In genomic region chr9:136191549-136192286, GRCh38 we compare ENCODE assay signal across 29 cellular contexts. TPM values are rescaled to one million over a fixed set of nuclear protein-coding genes. Genes with fewer than 3 reads are reported as not detected.
"Had no signal": no experiment of that assay in that cellular context is flagged by ENCODE, and none has a peak within 500 bp of the region (broad histone marks: within the 10 kb centered on the region; RNA-seq: fewer than 3 reads in every experiment).

No MANE protein-coding gene starts in this region.

- H3K4me1 ChIP-seq: foreskin keratinocyte, left lung, pancreas, psoas muscle had no signal

- H3K9me3 ChIP-seq: left lung, pancreas, psoas muscle, stomach, vagina had no signal

- H3K4me3 ChIP-seq: hepatocyte, left lung, lung, pancreas, psoas muscle, stomach, vagina had no signal

- H3K27ac ChIP-seq: epithelial cell of prostate, foreskin keratinocyte, hepatocyte, left lung, pancreas, psoas muscle, stomach, vagina had no signal

- H3K27ac Mint-ChIP-seq: activated CD4-positive, alpha-beta memory T cell treated with anti-CD3 and anti-CD28 coated beads, Interleukin-2, amount 10 ng/mL, durations not matched to agents 7 days and 5 days; activated naive CD4-positive, alpha-beta T cell treated with anti-CD3 and anti-CD28 coated beads for 36 hours; activated naive CD8-positive, alpha-beta T cell treated with anti-CD3 and anti-CD28 coated beads, Interleukin-2, amount 10 ng/mL, durations not matched to agents 7 days and 5 days; activated T-cell treated with anti-CD3 and anti-CD28 coated beads, Interleukin-2, amount 50 U/mL, for 72 hours; immature natural killer cell; naive thymus-derived CD8-positive, alpha-beta T cell; T-helper 1 cell treated with Interleukin-12 subunit alpha and Interleukin-12 subunit beta and Interleukin-4 antibody, amounts not matched to agents 30 μg/mL and 1 μg/mL, for 36 hours; type B pancreatic cell had no signal

- H3K36me3 ChIP-seq: left lung, pancreas, stomach, vagina had no signal

- DNase-seq: activated CD4-positive, alpha-beta memory T cell treated with anti-CD3 and anti-CD28 coated beads, Interleukin-2, amount 10 ng/mL, durations not matched to agents 7 days and 5 days; activated CD4-positive, alpha-beta T cell treated with anti-CD3 and anti-CD28 coated beads for 48 hours; activated effector memory CD4-positive, alpha-beta T cell treated with Interleukin-2 at 50 U/mL for 16 hours; activated naive CD4-positive, alpha-beta T cell treated with anti-CD3 and anti-CD28 coated beads for 36 hours; activated naive CD8-positive, alpha-beta T cell treated with anti-CD3 and anti-CD28 coated beads, Interleukin-2, amount 10 ng/mL, durations not matched to agents 7 days and 5 days; activated T-cell treated with anti-CD3 and anti-CD28 coated beads, Interleukin-2, amount 50 U/mL, for 72 hours; amniotic stem cell; cortex of kidney; foreskin keratinocyte; immature natural killer cell; left lung; naive thymus-derived CD8-positive, alpha-beta T cell; pancreas; psoas muscle; stimulated activated CD4-positive, alpha-beta T cell treated with anti-CD3 and anti-CD28 coated beads, Interleukin-1b, Interleukin-23, amount 100 ng/mL, for 48 hours; stomach; T1000 had no signal

- H3K9me3 Mint-ChIP-seq: activated CD4-positive, alpha-beta memory T cell treated with anti-CD3 and anti-CD28 coated beads, Interleukin-2, amount 10 ng/mL, durations not matched to agents 7 days and 5 days; activated naive CD4-positive, alpha-beta T cell treated with anti-CD3 and anti-CD28 coated beads for 36 hours; activated naive CD8-positive, alpha-beta T cell treated with anti-CD3 and anti-CD28 coated beads, Interleukin-2, amount 10 ng/mL, durations not matched to agents 7 days and 5 days; activated T-cell treated with anti-CD3 and anti-CD28 coated beads, Interleukin-2, amount 50 U/mL, for 72 hours; immature natural killer cell; naive thymus-derived CD8-positive, alpha-beta T cell; T-helper 1 cell treated with Interleukin-12 subunit alpha and Interleukin-12 subunit beta and Interleukin-4 antibody, amounts not matched to agents 30 μg/mL and 1 μg/mL, for 36 hours; type B pancreatic cell had no signal

- H3K36me3 Mint-ChIP-seq: activated naive CD8-positive, alpha-beta T cell treated with anti-CD3 and anti-CD28 coated beads, Interleukin-2, amount 10 ng/mL, durations not matched to agents 7 days and 5 days; immature natural killer cell; type B pancreatic cell had no signal

- H3K4me1 Mint-ChIP-seq: activated CD4-positive, alpha-beta memory T cell treated with anti-CD3 and anti-CD28 coated beads, Interleukin-2, amount 10 ng/mL, durations not matched to agents 7 days and 5 days; immature natural killer cell had no signal

- H3K4me3 Mint-ChIP-seq: activated CD4-positive, alpha-beta memory T cell treated with anti-CD3 and anti-CD28 coated beads, Interleukin-2, amount 10 ng/mL, durations not matched to agents 7 days and 5 days; activated naive CD4-positive, alpha-beta T cell treated with anti-CD3 and anti-CD28 coated beads for 36 hours; activated naive CD8-positive, alpha-beta T cell treated with anti-CD3 and anti-CD28 coated beads, Interleukin-2, amount 10 ng/mL, durations not matched to agents 7 days and 5 days; activated T-cell treated with anti-CD3 and anti-CD28 coated beads, Interleukin-2, amount 50 U/mL, for 72 hours; immature natural killer cell; naive thymus-derived CD8-positive, alpha-beta T cell; T-helper 1 cell treated with Interleukin-12 subunit alpha and Interleukin-12 subunit beta and Interleukin-4 antibody, amounts not matched to agents 30 μg/mL and 1 μg/mL, for 36 hours; type B pancreatic cell had no signal

RNA-seq across cellular contexts. Expression of gene LHX3, which starts 13.2 kb away (rescaled TPM):
- total RNA-seq: activated naive CD4-positive, alpha-beta T cell treated with anti-CD3 and anti-CD28 coated beads for 36 hours; activated naive CD8-positive, alpha-beta T cell treated with anti-CD3 and anti-CD28 coated beads, Interleukin-2, amount 10 ng/mL, durations not matched to agents 7 days and 5 days; bronchial epithelial cell; fibroblast of lung; foreskin keratinocyte; glomerular endothelial cell; hepatocyte; kidney epithelial cell; left lung; lung; naive thymus-derived CD8-positive, alpha-beta T cell; pancreas; psoas muscle; right cardiac atrium; skeletal muscle tissue; stomach; vagina had no signal
